ENCODE assay signal across 13 cellular contexts in the genomic region with DNA sequence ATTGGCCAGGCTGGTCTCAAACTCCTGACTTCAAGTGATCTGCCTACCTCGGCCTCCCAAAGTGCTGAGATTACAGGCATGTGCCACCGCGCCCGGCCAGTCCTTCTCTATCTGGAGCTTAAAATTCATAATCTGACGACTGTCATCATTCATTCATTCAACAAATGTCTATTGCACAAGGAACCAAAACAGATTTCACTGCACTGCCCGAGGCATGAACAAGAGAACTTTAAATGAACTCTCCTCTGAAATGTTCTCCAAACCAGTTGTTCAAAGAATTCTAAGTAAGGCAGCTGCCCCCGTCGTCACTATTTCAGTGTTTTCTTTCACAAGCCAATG. TPM values are rescaled to one million over a fixed set of nuclear protein-coding genes. Genes with fewer than 3 reads are reported as not detected.
DNase-seq lines count a peak whose midpoint lies in the region; ATAC-seq and TF ChIP-seq lines count a peak whose summit lies in the region.
"Had no signal": no experiment of that assay in that cellular context is flagged by ENCODE, and none has a peak within 500 bp of the region (broad histone marks: within the 10 kb centered on the region; RNA-seq: fewer than 3 reads in every experiment).

No MANE protein-coding gene starts in this region.

- H3K9me3 ChIP-seq in right atrium auricular region = no peaks in the 10 kb centered on the region

- H3K36me3 ChIP-seq in right atrium auricular region = no peaks in the 10 kb centered on the region

- H3K27me3 Mint-ChIP-seq in activated T-helper 17 cell treated with anti-CD3 and anti-CD28 coated beads, Interleukin-2, amount 50 U/mL, for 72 hours = peaks cover 4% of the 10 kb centered on the region
- peaks cover 2% of the 10 kb centered on the region for H3K27me3 Mint-ChIP-seq in memory B cell

- ATAC-seq in Right ventricle myocardium superior (ENCODE audit: poor library complexity) = no peak
- ATAC-seq in activated T-helper 17 cell treated with anti-CD3 and anti-CD28 coated beads, Interleukin-2, amount 50 U/mL, for 72 hours (replicated peaks) = no peak
- ATAC-seq in memory B cell (ENCODE audit: low read depth) = no peak
- ATAC-seq in stimulated activated effector memory CD8-positive, alpha-beta T cell treated with anti-CD3 and anti-CD28 coated beads, Interleukin-12 subunit alpha, Interleukin-12 subunit beta, amount 100 ng/mL, for 72 hours = no peak

- intact Hi-C loops in Right ventricle myocardium superior (cut with DNase I) = no loop called here

- peaks cover 0 to 9% of the 10 kb centered on the region in 2 donors for H3K4me1 ChIP-seq in right atrium auricular region

- no peak overlapping the region for H3K4me3 ChIP-seq in right atrium auricular region

- H3K4me3 Mint-ChIP-seq in activated T-helper 17 cell treated with anti-CD3 and anti-CD28 coated beads, Interleukin-2, amount 50 U/mL, for 72 hours = peak overlapping the region; percentile 54
- H3K4me3 Mint-ChIP-seq in memory B cell = peak overlapping the region; percentile 27
- H3K4me3 Mint-ChIP-seq in stimulated activated effector memory CD8-positive, alpha-beta T cell treated with anti-CD3 and anti-CD28 coated beads, Interleukin-12 subunit alpha, Interleukin-12 subunit beta, amount 100 ng/mL, for 72 hours = no peak overlapping the region

- peaks cover 6% of the 10 kb centered on the region for H3K4me1 Mint-ChIP-seq in activated T-helper 17 cell treated with anti-CD3 and anti-CD28 coated beads, Interleukin-2, amount 50 U/mL, for 72 hours
- peaks cover 11% of the 10 kb centered on the region for H3K4me1 Mint-ChIP-seq in memory B cell
- H3K4me1 Mint-ChIP-seq in stimulated activated effector memory CD8-positive, alpha-beta T cell treated with anti-CD3 and anti-CD28 coated beads, Interleukin-12 subunit alpha, Interleukin-12 subunit beta, amount 100 ng/mL, for 72 hours = peaks cover 5% of the 10 kb centered on the region

- CTCF ChIA-PET in HEK293T (lab: Yijun Ruan, JAX) = no interaction called here

- DNase-seq in right atrium auricular region (ENCODE audit: low spot score) = no peak
- DNase-seq in Right ventricle myocardium superior = no peak
- DNase-seq in memory B cell (ENCODE audit: low spot score in 2 of 2) = no peak
- DNase-seq in stimulated activated effector memory CD8-positive, alpha-beta T cell treated with anti-CD3 and anti-CD28 coated beads, Interleukin-12 subunit alpha, Interleukin-12 subunit beta, amount 100 ng/mL, for 72 hours (ENCODE audit: low spot score in 2 of 2) = no peak
- DNase-seq in NCI-H526 (lab: John Stamatoyannopoulos, UW) = no peak
- no peak for DNase-seq in HEK293T (ENCODE audit: extremely low spot score)
- DNase-seq: COR-L47, EL, NCI-H187 treated with DMSO at 0.1 percent for 48 hours, NCI-H446, NCI-H748 treated with DMSO at 0.1 percent for 48 hours had no signal

- peak overlapping the region; percentile 78 for H3K27ac Mint-ChIP-seq in activated T-helper 17 cell treated with anti-CD3 and anti-CD28 coated beads, Interleukin-2, amount 50 U/mL, for 72 hours
- no peak overlapping the region for H3K27ac Mint-ChIP-seq in memory B cell
- no peak overlapping the region for H3K27ac Mint-ChIP-seq in stimulated activated effector memory CD8-positive, alpha-beta T cell treated with anti-CD3 and anti-CD28 coated beads, Interleukin-12 subunit alpha, Interleukin-12 subunit beta, amount 100 ng/mL, for 72 hours

- H3K36me3 Mint-ChIP-seq in activated T-helper 17 cell treated with anti-CD3 and anti-CD28 coated beads, Interleukin-2, amount 50 U/mL, for 72 hours (ENCODE audit: low read depth) = no peaks in the 10 kb centered on the region
- H3K36me3 Mint-ChIP-seq in memory B cell = peaks cover 4% of the 10 kb centered on the region
- H3K36me3 Mint-ChIP-seq in stimulated activated effector memory CD8-positive, alpha-beta T cell treated with anti-CD3 and anti-CD28 coated beads, Interleukin-12 subunit alpha, Interleukin-12 subunit beta, amount 100 ng/mL, for 72 hours = no peaks in the 10 kb centered on the region
- H3K36me3 Mint-ChIP-seq: CD14-positive monocyte had no signal

- H3K27me3 ChIP-seq in right atrium auricular region = no peaks in the 10 kb centered on the region

- POLR2A ChIA-PET in HEK293T (lab: Yijun Ruan, JAX) = no interaction called here

- TF ChIP-seq CTCF in right atrium auricular region (IDR thresholded peaks at IDR 0.05) = no peak

- H3K9me3 Mint-ChIP-seq in activated T-helper 17 cell treated with anti-CD3 and anti-CD28 coated beads, Interleukin-2, amount 50 U/mL, for 72 hours = no peaks in the 10 kb centered on the region
- peaks cover 1% of the 10 kb centered on the region for H3K9me3 Mint-ChIP-seq in memory B cell
- no peaks in the 10 kb centered on the region for H3K9me3 Mint-ChIP-seq in stimulated activated effector memory CD8-positive, alpha-beta T cell treated with anti-CD3 and anti-CD28 coated beads, Interleukin-12 subunit alpha, Interleukin-12 subunit beta, amount 100 ng/mL, for 72 hours

- H3K27ac ChIP-seq in right atrium auricular region = peak overlapping the region; percentile 78 to 81

TF ChIP-seq in HEK293T, 16 proteins besides CTCF, POLR2A, EP300 and RAD21:
- TF ChIP-seq FOXM1 (IDR thresholded peaks at IDR 0.05; ENCODE audit: borderline replicate concordance) = no peak
- TF ChIP-seq ARNT (IDR thresholded peaks at IDR 0.05) = no peak
- TF ChIP-seq SP1 (IDR thresholded peaks at IDR 0.05) = no peak
- TF ChIP-seq NFRKB (IDR thresholded peaks at IDR 0.05) = no peak
TF ChIP-seq in HEK293T: peak in this region for 0.

RNA-seq across cellular contexts. Expression of a gene that starts 44.8 kb away (rescaled TPM):
- total RNA-seq in right atrium auricular region = 10 to 100 TPM; 40.8 to 52.1 TPM
- 51.4 TPM for total RNA-seq in Right ventricle myocardium superior
- 10 to 100 TPM; 73.4 to 95.8 TPM for total RNA-seq in activated T-helper 17 cell treated with anti-CD3 and anti-CD28 coated beads, Interleukin-2, amount 50 U/mL, for 72 hours
